11 cellular contexts compared by ENCODE assay signal in genomic region chr2:219737270-219737691, GRCh38.
A peak's percentile ranks its signal among the peaks of the same experiment; 100 is the strongest.
DNase-seq lines count a peak whose midpoint lies in the region; ATAC-seq and TF ChIP-seq lines count a peak whose summit lies in the region.
"Had no signal": no experiment of that assay in that cellular context is flagged by ENCODE, and none has a peak within 500 bp of the region (broad histone marks: within the 10 kb centered on the region; RNA-seq: fewer than 3 reads in every experiment).

No MANE protein-coding gene starts in this region.

- H3K4me3 Mint-ChIP-seq in glutamatergic neuron (ENCODE audit: unreplicated experiment) (no peak overlapping the region), type B pancreatic cell (no peak overlapping the region)
- no peak overlapping the region for H3K4me3 Mint-ChIP-seq in activated T-helper 1 cell treated with anti-CD3 and anti-CD28 coated beads, Interleukin-12 subunit alpha, Interleukin-12 subunit beta, Interleukin-2, Interleukin-4 antibody, amounts not matched to agents 30 ng/mL and 10 ng/mL and 1 ng/mL, durations not matched to agents 14 hours and 24 hours and 36 hours
- H3K4me3 Mint-ChIP-seq: T-helper 1 cell treated with Interleukin-12 subunit alpha and Interleukin-12 subunit beta and Interleukin-4 antibody, amounts not matched to agents 30 μg/mL and 1 μg/mL, for 36 hours had no signal

- intact Hi-C loops in activated T-helper 1 cell treated with anti-CD3 and anti-CD28 coated beads, Interleukin-12 subunit alpha, Interleukin-12 subunit beta, Interleukin-2, Interleukin-4 antibody, amounts not matched to agents 30 ng/mL and 10 ng/mL and 1 ng/mL, durations not matched to agents 14 hours and 24 hours and 36 hours (cut with micrococcal nuclease): no loop called here

- no peak for ATAC-seq in GM19452 (IDR thresholded peaks at IDR 0.05; ENCODE audit: unreplicated experiment)

- H3K27ac ChIP-seq in RWPE1: no peak overlapping the region
- H3K27ac ChIP-seq: BLaER1 treated with 17β-estradiol and CSF1 and Interleukin-3, amounts not matched to agents 10 nM and 100 nM had no signal

- H3K9me3 Mint-ChIP-seq in glutamatergic neuron (ENCODE audit: unreplicated experiment) (no peaks in the 10 kb centered on the region), type B pancreatic cell (no peaks in the 10 kb centered on the region)
- H3K9me3 Mint-ChIP-seq in activated T-helper 1 cell treated with anti-CD3 and anti-CD28 coated beads, Interleukin-12 subunit alpha, Interleukin-12 subunit beta, Interleukin-2, Interleukin-4 antibody, amounts not matched to agents 30 ng/mL and 10 ng/mL and 1 ng/mL, durations not matched to agents 14 hours and 24 hours and 36 hours: no peaks in the 10 kb centered on the region
- H3K9me3 Mint-ChIP-seq: T-helper 1 cell treated with Interleukin-12 subunit alpha and Interleukin-12 subunit beta and Interleukin-4 antibody, amounts not matched to agents 30 μg/mL and 1 μg/mL, for 36 hours had no signal

- POLR2A ChIA-PET in RWPE1 (lab: Yijun Ruan, JAX; ENCODE audit: low non-redundant PET): no interaction called here

- H3K4me1 Mint-ChIP-seq in glutamatergic neuron (ENCODE audit: low read depth, unreplicated experiment) (peaks cover 10% of the 10 kb centered on the region), type B pancreatic cell (ENCODE audit: unreplicated experiment) (peaks cover 17% of the 10 kb centered on the region)
- no peaks in the 10 kb centered on the region for H3K4me1 Mint-ChIP-seq in activated T-helper 1 cell treated with anti-CD3 and anti-CD28 coated beads, Interleukin-12 subunit alpha, Interleukin-12 subunit beta, Interleukin-2, Interleukin-4 antibody, amounts not matched to agents 30 ng/mL and 10 ng/mL and 1 ng/mL, durations not matched to agents 14 hours and 24 hours and 36 hours (ENCODE audit: low read depth)

- H3K36me3 Mint-ChIP-seq in glutamatergic neuron (ENCODE audit: unreplicated experiment) (no peaks in the 10 kb centered on the region), type B pancreatic cell (no peaks in the 10 kb centered on the region)
- no peaks in the 10 kb centered on the region for H3K36me3 Mint-ChIP-seq in activated T-helper 1 cell treated with anti-CD3 and anti-CD28 coated beads, Interleukin-12 subunit alpha, Interleukin-12 subunit beta, Interleukin-2, Interleukin-4 antibody, amounts not matched to agents 30 ng/mL and 10 ng/mL and 1 ng/mL, durations not matched to agents 14 hours and 24 hours and 36 hours (ENCODE audit: low read depth)

- H3K27ac Mint-ChIP-seq in glutamatergic neuron (ENCODE audit: unreplicated experiment) (no peak overlapping the region), type B pancreatic cell (no peak overlapping the region)
- no peak overlapping the region for H3K27ac Mint-ChIP-seq in activated T-helper 1 cell treated with anti-CD3 and anti-CD28 coated beads, Interleukin-12 subunit alpha, Interleukin-12 subunit beta, Interleukin-2, Interleukin-4 antibody, amounts not matched to agents 30 ng/mL and 10 ng/mL and 1 ng/mL, durations not matched to agents 14 hours and 24 hours and 36 hours
- H3K27ac Mint-ChIP-seq: T-helper 1 cell treated with Interleukin-12 subunit alpha and Interleukin-12 subunit beta and Interleukin-4 antibody, amounts not matched to agents 30 μg/mL and 1 μg/mL, for 36 hours had no signal

- TF ChIP-seq CTCF in RWPE1 (conservative IDR thresholded peaks at IDR 0.05; ENCODE audit: low read depth): peak; percentile 40
- no peak for TF ChIP-seq CTCF in glutamatergic neuron (IDR thresholded peaks at IDR 0.05; ENCODE audit: partially characterized antibody, unreplicated experiment)
- TF ChIP-seq CTCF in type B pancreatic cell (conservative IDR thresholded peaks at IDR 0.05): peak; percentile 69

- no peaks in the 10 kb centered on the region for H3K27me3 Mint-ChIP-seq in glutamatergic neuron (ENCODE audit: unreplicated experiment)
- peaks cover 6% of the 10 kb centered on the region for H3K27me3 Mint-ChIP-seq in type B pancreatic cell
- peaks cover 5% of the 10 kb centered on the region for H3K27me3 Mint-ChIP-seq in activated T-helper 1 cell treated with anti-CD3 and anti-CD28 coated beads, Interleukin-12 subunit alpha, Interleukin-12 subunit beta, Interleukin-2, Interleukin-4 antibody, amounts not matched to agents 30 ng/mL and 10 ng/mL and 1 ng/mL, durations not matched to agents 14 hours and 24 hours and 36 hours (ENCODE audit: insufficient read depth)

- CTCF ChIA-PET in RWPE1 (lab: Yijun Ruan, JAX): interaction anchor here (0.6 to 1.1 kb wide), 5 partner anchors 99 to 1836 kb away, joined by 3 to 7 read pairs (median 3); no protein-coding TSS in a partner anchor

- DNase-seq in NCI-H345 (lab: John Stamatoyannopoulos, UW) (peak; percentile 6), NCI-H345 treated with DMSO at 0.1 percent for 48 hours (lab: John Stamatoyannopoulos, UW; ENCODE audit: unreplicated experiment) (no peak), RWPE1 (ENCODE audit: low spot score) (peak; percentile 12), glutamatergic neuron (peak; percentile 24), type B pancreatic cell (ENCODE audit: extremely low spot score, unreplicated experiment) (no peak), cerebellar nuclear complex (lab: John Stamatoyannopoulos, UW) (no peak)
- DNase-seq in activated T-helper 1 cell treated with anti-CD3 and anti-CD28 coated beads, Interleukin-12 subunit alpha, Interleukin-12 subunit beta, Interleukin-2, Interleukin-4 antibody, amounts not matched to agents 30 ng/mL and 10 ng/mL and 1 ng/mL, durations not matched to agents 14 hours and 24 hours and 36 hours (ENCODE audit: low spot score): no peak
- DNase-seq: effector CD4-positive, alpha-beta T cell had no signal

Comparison
In these comparisons a context has a peak if more than half of its experiments do, and no peak if none do; other contexts are left out.
1. DNase-seq: peak in NCI-H345 (single experiment), RWPE1 (single experiment) and glutamatergic neuron (single experiment); none in NCI-H345 treated with DMSO at 0.1 percent for 48 hours (single experiment), type B pancreatic cell (single experiment), activated T-helper 1 cell treated with anti-CD3 and anti-CD28 coated beads, Interleukin-12 subunit alpha, Interleukin-12 subunit beta, Interleukin-2, Interleukin-4 antibody, amounts not matched to agents 30 ng/mL and 10 ng/mL and 1 ng/mL, durations not matched to agents 14 hours and 24 hours and 36 hours (single experiment) and cerebellar nuclear complex (0 of 2).